Comparison of ENCODE assay signal across 8 cellular contexts in the genomic region with DNA sequence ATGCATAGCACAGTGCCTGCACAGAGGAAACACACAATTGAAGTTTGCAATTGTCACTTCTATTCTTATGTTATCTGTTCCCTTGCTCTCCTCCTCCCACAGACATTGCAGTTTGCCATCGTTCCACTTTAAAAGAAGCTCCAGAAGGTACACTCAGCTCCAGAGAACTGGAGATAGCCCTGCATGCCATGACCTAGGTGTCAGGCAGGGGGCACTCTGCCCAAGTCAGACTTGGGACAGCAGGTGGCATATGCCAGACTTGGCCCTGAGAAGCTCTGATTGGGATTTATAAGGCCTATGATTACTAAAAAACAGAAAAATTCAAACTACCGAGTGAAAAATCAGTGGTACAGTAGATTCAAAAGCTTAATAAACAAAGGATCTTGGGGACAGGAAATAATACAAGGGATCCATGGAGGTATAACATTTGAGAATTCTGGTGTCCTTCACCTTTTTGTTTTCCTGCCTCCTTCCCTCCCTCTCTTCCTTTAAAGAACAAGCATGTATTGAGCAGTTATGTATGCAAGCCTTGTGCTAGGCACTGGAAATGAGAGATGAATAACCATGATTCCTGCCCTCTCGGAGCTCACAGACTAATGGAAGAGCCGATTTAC. TPM values are rescaled to one million over a fixed set of nuclear protein-coding genes. Genes with fewer than 3 reads are reported as not detected.
DNase-seq lines count a peak whose midpoint lies in the region; ATAC-seq, FAIRE-seq and TF ChIP-seq lines count a peak whose summit lies in the region.

No MANE protein-coding gene starts in this region.

- TF ChIP-seq EP300 in gastroesophageal sphincter (IDR thresholded peaks at IDR 0.05): no peak

- CTCF ChIA-PET in RWPE1 (lab: Yijun Ruan, JAX): interaction anchor here (0.5 to 1.9 kb wide), 18 partner anchors 14 to 1852 kb away, joined by 3 to 21 read pairs (median 4); partner anchors contain the start of gene TENM4

- DNase-seq in 8988T (peak; percentile 26), GM12865 (ENCODE audit: low read depth) (peak; percentile 48), RWPE1 (ENCODE audit: low spot score) (peak; percentile 48), urothelium cell line (ENCODE audit: low spot score) (no peak)
- DNase-seq in stimulated activated naive B cell treated with anti-CD40 and anti-IgM and Interleukin-4, amounts not matched to agents 10 μg/mL and 1 μg/mL and 100 μg/mL, for 72 hours: no peak
- DNase-seq in activated CD8-positive, alpha-beta memory T cell treated with anti-CD3 and anti-CD28 coated beads, Interleukin-2, amount 50 U/mL, for 4 hours: no peak

- H3K27ac Mint-ChIP-seq in stimulated activated naive B cell treated with anti-CD40 and anti-IgM and Interleukin-4, amounts not matched to agents 10 μg/mL and 1 μg/mL and 100 μg/mL, for 72 hours: no peak overlapping the region

- peaks cover 4 to 14% of the 10 kb centered on the region in 2 donors for H3K27me3 Mint-ChIP-seq in stimulated activated naive B cell treated with anti-CD40 and anti-IgM and Interleukin-4, amounts not matched to agents 10 μg/mL and 1 μg/mL and 100 μg/mL, for 72 hours

- no peaks in the 10 kb centered on the region for H3K36me3 ChIP-seq in gastroesophageal sphincter

- POLR2A ChIA-PET in RWPE1 (lab: Yijun Ruan, JAX; ENCODE audit: low non-redundant PET): no interaction called here

- no peaks in the 10 kb centered on the region for H3K27me3 ChIP-seq in gastroesophageal sphincter

- TF ChIP-seq CTCF in GM12865 (IDR thresholded peaks at IDR 0.05; ENCODE audit: insufficient read depth, low read depth, low read length, missing control alignments): peak; percentile 74
- no peak for TF ChIP-seq CTCF in RWPE1 (conservative IDR thresholded peaks at IDR 0.05; ENCODE audit: low read depth)
- peak; percentile 36 to 77 (median 56) for TF ChIP-seq CTCF in gastroesophageal sphincter (IDR thresholded peaks at IDR 0.05)

- peaks cover 0 to 3% of the 10 kb centered on the region in 2 donors for H3K9me3 Mint-ChIP-seq in stimulated activated naive B cell treated with anti-CD40 and anti-IgM and Interleukin-4, amounts not matched to agents 10 μg/mL and 1 μg/mL and 100 μg/mL, for 72 hours

- H3K9me3 ChIP-seq in gastroesophageal sphincter: no peaks in the 10 kb centered on the region

- no peak for FAIRE-seq in urothelium cell line (lab: Jason Lieb, UNC)

- no peak for TF ChIP-seq POLR2A in gastroesophageal sphincter (IDR thresholded peaks at IDR 0.05)

- 65 to 83% methylated on average over 4 of the region's 4 CpGs for WGBS in gastroesophageal sphincter (ENCODE audit: low coverage in 1 of 2), 2 donors

- H3K36me3 Mint-ChIP-seq in stimulated activated naive B cell treated with anti-CD40 and anti-IgM and Interleukin-4, amounts not matched to agents 10 μg/mL and 1 μg/mL and 100 μg/mL, for 72 hours: no peaks in the 10 kb centered on the region

- H3K4me3 ChIP-seq in GM12865 (ENCODE audit: low read depth, low read length): no peak overlapping the region
- H3K4me3 ChIP-seq in gastroesophageal sphincter: no peak overlapping the region

- H3K4me1 Mint-ChIP-seq in stimulated activated naive B cell treated with anti-CD40 and anti-IgM and Interleukin-4, amounts not matched to agents 10 μg/mL and 1 μg/mL and 100 μg/mL, for 72 hours: peaks cover 0 to 9% of the 10 kb centered on the region in 2 donors

- no peak overlapping the region for H3K4me3 Mint-ChIP-seq in stimulated activated naive B cell treated with anti-CD40 and anti-IgM and Interleukin-4, amounts not matched to agents 10 μg/mL and 1 μg/mL and 100 μg/mL, for 72 hours

- ATAC-seq in HG02938 (IDR thresholded peaks at IDR 0.05; ENCODE audit: unreplicated experiment): peak; percentile 63
- ATAC-seq in gastroesophageal sphincter: peak; percentile 54
- ATAC-seq in stimulated activated naive B cell treated with anti-CD40 and anti-IgM and Interleukin-4, amounts not matched to agents 10 μg/mL and 1 μg/mL and 100 μg/mL, for 72 hours (replicated peaks): peak; percentile 57 to 69

- H3K27ac ChIP-seq in RWPE1: no peak overlapping the region
- H3K27ac ChIP-seq in gastroesophageal sphincter: no peak overlapping the region

- no peaks in the 10 kb centered on the region for H3K4me1 ChIP-seq in gastroesophageal sphincter

RNA-seq across cellular contexts. Expression of gene TENM4, which starts 40.0 kb away (rescaled TPM):
- 10 to 100 TPM in 2 of 4 donors, 1 to 10 TPM in 2; 5.5 to 12.3 (median 8.9) TPM for total RNA-seq in gastroesophageal sphincter

Comparison
In these comparisons a context has a peak if more than half of its experiments do, and no peak if none do; other contexts are left out.
1. DNase-seq: peak in 8988T (single experiment), GM12865 (single experiment) and RWPE1 (single experiment); none in stimulated activated naive B cell treated with anti-CD40 and anti-IgM and Interleukin-4, amounts not matched to agents 10 μg/mL and 1 μg/mL and 100 μg/mL, for 72 hours (single experiment), urothelium cell line (single experiment) and activated CD8-positive, alpha-beta memory T cell treated with anti-CD3 and anti-CD28 coated beads, Interleukin-2, amount 50 U/mL, for 4 hours (single experiment).
2. Peak in every context shown above with its lines, with median percentiles within 50 percentile points of each other: ATAC-seq.